8 cellular contexts compared by ENCODE assay signal in genomic region chr19:41548954-41549688, GRCh38.
DNase-seq lines count a peak whose midpoint lies in the region; ATAC-seq and TF ChIP-seq lines count a peak whose summit lies in the region.

No MANE protein-coding gene starts in this region.

- in situ Hi-C loops in GM13977 (cut with MboI; ENCODE audit: low pct_unique_long_range_greater_than_20kb, low sequenced_read_pairs, unreplicated experiment) = no loop called here

- no peak for TF ChIP-seq CTCF in GM13977 (IDR thresholded peaks at IDR 0.05; ENCODE audit: extremely low read depth, insufficient read depth, missing control alignments)

- ATAC-seq in HG03521 (IDR thresholded peaks at IDR 0.05; ENCODE audit: unreplicated experiment) = peak; percentile 39

- DNase-seq in GM13977 (ENCODE audit: low spot score) = peak; percentile 55
- DNase-seq in activated CD4-positive, alpha-beta T cell treated with anti-CD3 and anti-CD28 coated beads, Interleukin-2, amount 50 U/mL, for 1 hour = peak; percentile 68
- peak; percentile 29 for DNase-seq in globus pallidus (ENCODE audit: low spot score)
- peak; percentile 54 to 64 for DNase-seq in stimulated activated CD4-positive, alpha-beta T cell treated with anti-CD3 and anti-CD28 coated beads, Interleukin-4, amount 100 ng/mL, for 48 hours (ENCODE audit: low read depth in 2 of 2)
- no peak for DNase-seq in putamen (ENCODE audit: low spot score)
- DNase-seq in NCI-H446 (lab: John Stamatoyannopoulos, UW) = no peak
- DNase-seq in HK-2 (ENCODE audit: unreplicated experiment) = no peak

Comparison
In these comparisons a context has a peak if more than half of its experiments do, and no peak if none do; other contexts are left out.
1. DNase-seq: peak in GM13977 (single experiment), activated CD4-positive, alpha-beta T cell treated with anti-CD3 and anti-CD28 coated beads, Interleukin-2, amount 50 U/mL, for 1 hour (single experiment), globus pallidus (single experiment) and stimulated activated CD4-positive, alpha-beta T cell treated with anti-CD3 and anti-CD28 coated beads, Interleukin-4, amount 100 ng/mL, for 48 hours (2 of 2); none in putamen (single experiment), NCI-H446 (0 of 2) and HK-2 (single experiment).